ENCODE assay signal across 8 cellular contexts in genomic region chr12:122067966-122068365, GRCh38. TPM values are rescaled to one million over a fixed set of nuclear protein-coding genes. Genes with fewer than 3 reads are reported as not detected.
DNase-seq lines count a peak whose midpoint lies in the region; ATAC-seq and TF ChIP-seq lines count a peak whose summit lies in the region.

No MANE protein-coding gene starts in this region.

- H3K9me3 ChIP-seq in adipocyte (ENCODE audit: control insufficient read depth, low read length) (no peaks in the 10 kb centered on the region), prostate gland (no peaks in the 10 kb centered on the region)

- H3K36me3 ChIP-seq in adipocyte (ENCODE audit: control insufficient read depth, insufficient read depth, low read length, severe bottlenecking) (no peaks in the 10 kb centered on the region), prostate gland (no peaks in the 10 kb centered on the region)

- H3K4me1 Mint-ChIP-seq in IgD-negative memory B cell = peaks cover 14 to 32% (median 28%) of the 10 kb centered on the region in 3 donors

- WGBS in prostate gland = 31% methylated on average over 13 of the region's 13 CpGs

- peak overlapping the region; percentile 39 to 85 (median 65) for H3K27ac Mint-ChIP-seq in IgD-negative memory B cell

- peak; percentile 8 for DNase-seq in ELR (ENCODE audit: low read depth)
- DNase-seq in adipocyte (ENCODE audit: low read depth) = peak; percentile 80
- peak; percentile 38 for DNase-seq in prostate gland (ENCODE audit: low spot score)
- DNase-seq in HuH-7 (ENCODE audit: low spot score) = no peak
- DNase-seq in caudate nucleus (lab: John Stamatoyannopoulos, UW) = no peak
- no peak for DNase-seq in OCI-M1 (lab: John Stamatoyannopoulos, UW)

- ATAC-seq in GM21360 (IDR thresholded peaks at IDR 0.05; ENCODE audit: unreplicated experiment) = peak; percentile 66

- H3K27ac ChIP-seq in prostate gland (peak overlapping the region in 1 of 2 donors; percentile 33), caudate nucleus (ENCODE audit: low read depth, low read length) (no peak overlapping the region)

- intact Hi-C loops in prostate gland (cut with DNase I) = loop anchor here (5.0 kb wide), 1 partner anchor 34 kb away; no protein-coding TSS in a partner anchor

- H3K4me1 ChIP-seq in adipocyte (ENCODE audit: control insufficient read depth, insufficient read depth, low read length) (peaks cover 36% of the 10 kb centered on the region), prostate gland (replicated peaks) (peaks cover 16% of the 10 kb centered on the region)

- H3K4me3 ChIP-seq in adipocyte (ENCODE audit: low read length) = no peak overlapping the region
- no peak overlapping the region for H3K4me3 ChIP-seq in prostate gland

- peaks cover 2% of the 10 kb centered on the region for H3K36me3 Mint-ChIP-seq in IgD-negative memory B cell

- H3K9ac ChIP-seq in adipocyte (ENCODE audit: low read length) = no peak overlapping the region

- no peak for TF ChIP-seq POLR2A in prostate gland (IDR thresholded peaks at IDR 0.05)

- peaks cover 4% of the 10 kb centered on the region for H3K27me3 Mint-ChIP-seq in IgD-negative memory B cell

- H3K4me3 Mint-ChIP-seq in IgD-negative memory B cell = peak overlapping the region; percentile 42 to 91 (median 70)

- no peaks in the 10 kb centered on the region for H3K9me3 Mint-ChIP-seq in IgD-negative memory B cell

- TF ChIP-seq CTCF in prostate gland (IDR thresholded peaks at IDR 0.05) = peak in 1 of 4 experiments; percentile 30

- no peaks in the 10 kb centered on the region for H3K27me3 ChIP-seq in adipocyte (replicated peaks; ENCODE audit: control insufficient read depth, insufficient read depth, low read length)
- H3K27me3 ChIP-seq in prostate gland (replicated peaks; ENCODE audit: insufficient read depth) = no peaks in the 10 kb centered on the region

RNA-seq across cellular contexts. Expression of gene MLXIP, which starts 10.6 kb away (rescaled TPM):
- 17.5 TPM for polyA plus RNA-seq in IgD-negative memory B cell
- total RNA-seq in prostate gland = 10 to 100 TPM; 13.1 to 57.7 TPM

RNA-seq across cellular contexts. Expression of gene BCL7A, which starts 46.3 kb away (rescaled TPM):
- 18.7 TPM for polyA plus RNA-seq in IgD-negative memory B cell
- 10 to 100 TPM; 10.3 to 15.4 TPM for total RNA-seq in prostate gland

Comparison
In these comparisons a context has a peak if more than half of its experiments do, and no peak if none do; other contexts are left out.
1. DNase-seq: peak in ELR (single experiment), adipocyte (single experiment) and prostate gland (single experiment); none in HuH-7 (single experiment), caudate nucleus (0 of 61) and OCI-M1 (single experiment).